In the genomic region with DNA sequence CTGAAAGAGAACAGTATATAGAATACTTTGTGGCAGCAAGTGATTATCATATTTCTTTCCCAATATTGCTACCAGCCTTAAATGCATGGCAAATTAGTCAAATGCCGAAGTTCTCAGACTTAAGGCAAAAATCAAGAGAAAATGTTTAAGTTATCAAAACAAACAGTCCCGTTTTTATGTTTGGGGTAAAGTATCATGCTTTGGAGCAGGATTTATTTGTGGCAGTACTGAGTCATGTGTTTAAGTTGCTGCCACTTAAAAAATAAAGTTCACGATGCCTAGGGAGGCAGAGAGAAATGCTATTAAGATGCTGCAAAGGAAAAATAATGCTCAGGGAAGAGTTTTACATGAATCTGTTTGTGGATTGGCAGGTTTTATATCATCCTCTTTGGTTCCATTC, we compare ENCODE assay signal across 20 cellular contexts.
DNase-seq lines count a peak whose midpoint lies in the region; ATAC-seq and TF ChIP-seq lines count a peak whose summit lies in the region.
"Had no signal": no experiment of that assay in that cellular context is flagged by ENCODE, and none has a peak within 500 bp of the region (broad histone marks: within the 10 kb centered on the region; RNA-seq: fewer than 3 reads in every experiment).

No MANE protein-coding gene starts in this region.

- H3K9me3 Mint-ChIP-seq in GM23338: no peaks in the 10 kb centered on the region

- no peaks in the 10 kb centered on the region for H3K36me3 Mint-ChIP-seq in GM23338 (ENCODE audit: low read depth)
- H3K36me3 Mint-ChIP-seq: CD14-positive monocyte, IgD-negative memory B cell had no signal

- H3K9me2 ChIP-seq in GM23338 (ENCODE audit: insufficient read depth): peaks cover 4% of the 10 kb centered on the region
- H3K9me2 ChIP-seq in hepatocyte (replicated peaks; ENCODE audit: insufficient read depth): no peaks in the 10 kb centered on the region

- TF ChIP-seq CTCF in GM23338 (conservative IDR thresholded peaks at IDR 0.05; ENCODE audit: low read depth in 2 of 2) (no peak), astrocyte of the spinal cord (IDR thresholded peaks at IDR 0.05; ENCODE audit: low read depth, low read length) (no peak), fibroblast of villous mesenchyme (IDR thresholded peaks at IDR 0.05; ENCODE audit: insufficient read depth, low read depth, low read length) (no peak), osteoblast (IDR thresholded peaks at IDR 0.05; ENCODE audit: extremely low read depth, low read depth, low read length) (no peak), hepatocyte (IDR thresholded peaks at IDR 0.05; ENCODE audit: poor library complexity) (no peak)

- no peak overlapping the region for H3K27ac Mint-ChIP-seq in GM23338
- H3K27ac Mint-ChIP-seq: B cell, CD14-positive monocyte, IgD-negative memory B cell had no signal

- no peaks in the 10 kb centered on the region for H4K20me1 ChIP-seq in GM23338 (replicated peaks; ENCODE audit: insufficient read depth)
- no peaks in the 10 kb centered on the region for H4K20me1 ChIP-seq in osteoblast (ENCODE audit: insufficient read depth, low read length)
- no peaks in the 10 kb centered on the region for H4K20me1 ChIP-seq in hepatocyte (ENCODE audit: insufficient read depth, poor library complexity, severe bottlenecking)

- H2AFZ ChIP-seq in GM23338 (peak overlapping the region; percentile 35; the same call in 1 of the 2 replicates), osteoblast (ENCODE audit: low read length) (peak overlapping the region; percentile 72), hepatocyte (no peak overlapping the region)

- no peak overlapping the region for H3K4me3 Mint-ChIP-seq in GM23338
- H3K4me3 Mint-ChIP-seq: B cell, CD14-positive monocyte, IgD-negative memory B cell had no signal

- DNase-seq in GM23338 (ENCODE audit: low spot score): no peak
- DNase-seq in astrocyte of the spinal cord (ENCODE audit: low read depth, low spot score): peak; percentile 7
- peak; percentile 8 for DNase-seq in fibroblast of villous mesenchyme (ENCODE audit: low read depth)
- DNase-seq in osteoblast (ENCODE audit: insufficient read length, low spot score, missing footprints): no peak
- no peak for DNase-seq in hepatocyte (ENCODE audit: low spot score)
- DNase-seq: DMS53, GOT3, NCI-H1694, NCI-H2081 treated with DMSO at 0.1 percent for 48 hours, NCI-H2171 treated with DMSO at 0.1 percent for 48 hours, NCI-H446, NCI-H526, SJCRH30 had no signal

- in situ Hi-C loops in astrocyte of the spinal cord (cut with HindIII; ENCODE audit: low sequenced_read_pairs): no loop called here

- WGBS in hepatocyte (ENCODE audit: low lambda C conversion rate, missing lambda C conversion rate): 39% methylated on average over 3 of the region's 3 CpGs

- no peak overlapping the region for H3K4me2 ChIP-seq in GM23338
- no peak overlapping the region for H3K4me2 ChIP-seq in osteoblast (ENCODE audit: insufficient read depth, low read length)
- no peak overlapping the region for H3K4me2 ChIP-seq in hepatocyte

- H3K4me1 ChIP-seq in GM23338 (ENCODE audit: insufficient read depth) (peaks cover 29% of the 10 kb centered on the region), osteoblast (ENCODE audit: insufficient read depth, low read length) (peaks cover 23% of the 10 kb centered on the region), hepatocyte (ENCODE audit: insufficient read depth) (peaks cover 4% of the 10 kb centered on the region)

- H3K79me2 ChIP-seq in GM23338 (replicated peaks; ENCODE audit: insufficient read depth): no peaks in the 10 kb centered on the region
- H3K79me2 ChIP-seq in osteoblast (ENCODE audit: insufficient read depth, low read length): no peaks in the 10 kb centered on the region
- no peaks in the 10 kb centered on the region for H3K79me2 ChIP-seq in hepatocyte

- H3K4me3 ChIP-seq in GM23338: no peak overlapping the region
- H3K4me3 ChIP-seq in astrocyte of the spinal cord (ENCODE audit: low read depth, low read length): no peak overlapping the region
- no peak overlapping the region for H3K4me3 ChIP-seq in fibroblast of villous mesenchyme (ENCODE audit: low read depth, low read length)
- no peak overlapping the region for H3K4me3 ChIP-seq in osteoblast (ENCODE audit: insufficient read depth, low read length)
- H3K4me3 ChIP-seq in hepatocyte: no peak overlapping the region
- H3K4me3 ChIP-seq: GM12878, SJCRH30 had no signal

- peaks cover 36% of the 10 kb centered on the region for H3K4me1 Mint-ChIP-seq in GM23338
- H3K4me1 Mint-ChIP-seq: B cell, CD14-positive monocyte, IgD-negative memory B cell had no signal

- ATAC-seq in GM23338: no peak
- ATAC-seq in GM21825 (IDR thresholded peaks at IDR 0.05; ENCODE audit: unreplicated experiment): no peak
- no peak for ATAC-seq in GM21515 (IDR thresholded peaks at IDR 0.05; ENCODE audit: unreplicated experiment)
- ATAC-seq: GM12878, HCT116 had no signal

- H3K27me3 ChIP-seq in GM23338 (ENCODE audit: insufficient read depth): no peaks in the 10 kb centered on the region
- no peaks in the 10 kb centered on the region for H3K27me3 ChIP-seq in osteoblast (ENCODE audit: insufficient read depth, low read length)
- no peaks in the 10 kb centered on the region for H3K27me3 ChIP-seq in hepatocyte
- H3K27me3 ChIP-seq: SJCRH30 had no signal

- H3K27me3 Mint-ChIP-seq in GM23338 (ENCODE audit: insufficient read depth, low read depth, poor library complexity): no peaks in the 10 kb centered on the region

- no peak overlapping the region for H3K27ac ChIP-seq in GM23338 (ENCODE audit: low read depth)
- no peak overlapping the region for H3K27ac ChIP-seq in osteoblast (ENCODE audit: low read depth, low read length)
- H3K27ac ChIP-seq in hepatocyte: no peak overlapping the region
- H3K27ac ChIP-seq: SJCRH30 had no signal

- no peaks in the 10 kb centered on the region for H3F3A ChIP-seq in GM23338 (replicated peaks; ENCODE audit: low read depth)

- H3K36me3 ChIP-seq in GM23338 (ENCODE audit: insufficient read depth) (no peaks in the 10 kb centered on the region), osteoblast (ENCODE audit: insufficient read depth, low read length) (no peaks in the 10 kb centered on the region), hepatocyte (replicated peaks; ENCODE audit: insufficient read depth, low read depth) (no peaks in the 10 kb centered on the region)
- H3K36me3 ChIP-seq: SJCRH30 had no signal

- H3K9me3 ChIP-seq in osteoblast (ENCODE audit: low read depth, low read length) (no peaks in the 10 kb centered on the region), hepatocyte (ENCODE audit: low read depth) (no peaks in the 10 kb centered on the region)
- H3K9me3 ChIP-seq: SJCRH30 had no signal

TF ChIP-seq in GM23338, 12 proteins besides CTCF, POLR2A, EP300 and RAD21 (continues in another document):
- TF ChIP-seq, protein P1, sequence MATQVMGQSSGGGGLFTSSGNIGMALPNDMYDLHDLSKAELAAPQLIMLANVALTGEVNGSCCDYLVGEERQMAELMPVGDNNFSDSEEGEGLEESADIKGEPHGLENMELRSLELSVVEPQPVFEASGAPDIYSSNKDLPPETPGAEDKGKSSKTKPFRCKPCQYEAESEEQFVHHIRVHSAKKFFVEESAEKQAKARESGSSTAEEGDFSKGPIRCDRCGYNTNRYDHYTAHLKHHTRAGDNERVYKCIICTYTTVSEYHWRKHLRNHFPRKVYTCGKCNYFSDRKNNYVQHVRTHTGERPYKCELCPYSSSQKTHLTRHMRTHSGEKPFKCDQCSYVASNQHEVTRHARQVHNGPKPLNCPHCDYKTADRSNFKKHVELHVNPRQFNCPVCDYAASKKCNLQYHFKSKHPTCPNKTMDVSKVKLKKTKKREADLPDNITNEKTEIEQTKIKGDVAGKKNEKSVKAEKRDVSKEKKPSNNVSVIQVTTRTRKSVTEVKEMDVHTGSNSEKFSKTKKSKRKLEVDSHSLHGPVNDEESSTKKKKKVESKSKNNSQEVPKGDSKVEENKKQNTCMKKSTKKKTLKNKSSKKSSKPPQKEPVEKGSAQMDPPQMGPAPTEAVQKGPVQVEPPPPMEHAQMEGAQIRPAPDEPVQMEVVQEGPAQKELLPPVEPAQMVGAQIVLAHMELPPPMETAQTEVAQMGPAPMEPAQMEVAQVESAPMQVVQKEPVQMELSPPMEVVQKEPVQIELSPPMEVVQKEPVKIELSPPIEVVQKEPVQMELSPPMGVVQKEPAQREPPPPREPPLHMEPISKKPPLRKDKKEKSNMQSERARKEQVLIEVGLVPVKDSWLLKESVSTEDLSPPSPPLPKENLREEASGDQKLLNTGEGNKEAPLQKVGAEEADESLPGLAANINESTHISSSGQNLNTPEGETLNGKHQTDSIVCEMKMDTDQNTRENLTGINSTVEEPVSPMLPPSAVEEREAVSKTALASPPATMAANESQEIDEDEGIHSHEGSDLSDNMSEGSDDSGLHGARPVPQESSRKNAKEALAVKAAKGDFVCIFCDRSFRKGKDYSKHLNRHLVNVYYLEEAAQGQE (IDR thresholded peaks at IDR 0.05; ENCODE audit: unreplicated experiment): no peak
- TF ChIP-seq ZNF114 (CRISPR knock-in tag; IDR thresholded peaks at IDR 0.05): no peak
- TF ChIP-seq NANOG (IDR thresholded peaks at IDR 0.05; ENCODE audit: borderline replicate concordance): no peak
- TF ChIP-seq CREB1 (CRISPR knock-in tag; IDR thresholded peaks at IDR 0.05; ENCODE audit: low read depth): no peak
- no peak for TF ChIP-seq EZH2 (IDR thresholded peaks at IDR 0.05; ENCODE audit: low read depth, unreplicated experiment)
- TF ChIP-seq JUNB (IDR thresholded peaks at IDR 0.05; ENCODE audit: unreplicated experiment): no peak
- TF ChIP-seq ZNF331 (CRISPR knock-in tag; IDR thresholded peaks at IDR 0.05; ENCODE audit: low read depth): no peak
- TF ChIP-seq EZH2phosphoT487 (IDR thresholded peaks at IDR 0.05; ENCODE audit: unreplicated experiment): no peak

Comparison
In these comparisons a context has a peak if more than half of its experiments do, and no peak if none do; other contexts are left out.
1. DNase-seq: peak in astrocyte of the spinal cord (single experiment) and fibroblast of villous mesenchyme (single experiment); none in GM23338 (single experiment), osteoblast (single experiment) and hepatocyte (single experiment).